19 cellular contexts compared by ENCODE assay signal in genomic region chr18:80259610-80260009, GRCh38.
"Had no signal": no experiment of that assay in that cellular context is flagged by ENCODE, and none has a peak within 500 bp of the region (broad histone marks: within the 10 kb centered on the region; RNA-seq: fewer than 3 reads in every experiment).

No MANE protein-coding gene starts in this region.

- H3K27ac ChIP-seq: RWPE1 had no signal

- H3K9me3 ChIP-seq: MG63, SK-N-SH had no signal

- H3K9ac ChIP-seq: SK-N-SH had no signal

- H3K27me3 ChIP-seq: MG63 had no signal

- DNase-seq: Karpas-422, MG63, NCI-H1092, NCI-H1105 treated with DMSO at 0.1 percent for 48 hours, NCI-H1417 treated with DMSO at 0.1 percent for 48 hours, NCI-H146, NCI-H1694 treated with DMSO at 0.1 percent for 48 hours, NCI-H1930, NCI-H2081, NCI-H2107, NCI-H226, NCI-H446, NCI-H510A, NCI-H524 treated with DMSO at 0.1 percent for 48 hours, NCI-H69, NCI-H774, SHP77, SK-N-SH had no signal

- H3K4me2 ChIP-seq: SK-N-SH had no signal

- H3K4me3 ChIP-seq: MG63 had no signal

- H3K36me3 ChIP-seq: MG63 had no signal
